In the genomic region with DNA sequence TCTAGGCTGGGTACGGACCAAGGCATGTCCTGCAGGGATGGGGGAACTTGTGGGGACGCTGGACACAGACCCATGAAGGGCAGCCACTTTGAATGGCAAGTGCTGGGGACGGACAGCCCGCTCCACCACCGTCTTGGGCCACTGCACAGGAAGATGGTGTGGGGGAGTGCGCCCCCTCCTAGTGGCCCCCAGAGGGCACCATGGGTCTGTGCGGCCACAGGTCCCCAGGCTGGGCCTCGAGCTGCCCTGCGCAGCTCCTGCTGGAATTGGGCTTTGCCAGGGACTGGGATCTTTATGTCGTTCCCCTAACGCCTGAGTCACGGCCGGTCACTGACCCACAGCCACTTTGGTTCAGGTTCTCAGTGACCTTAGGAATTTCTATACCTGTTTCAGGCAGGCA, we compare ENCODE assay signal across 1 cellular context.
TF ChIP-seq lines count a peak whose summit lies in the region.

No MANE protein-coding gene starts in this region.

TF ChIP-seq in H1, 55 proteins besides CTCF, POLR2A, EP300 and RAD21:
- TF ChIP-seq CHD7 (IDR thresholded peaks at IDR 0.05; ENCODE audit: insufficient replicate concordance, low read length) (no peak), POLR2AphosphoS5 (IDR thresholded peaks at IDR 0.05; ENCODE audit: low read depth, low read length) (0 out of 2 replicates have a peak, but pooled peaks have one; percentile 30)
